Comparison of ENCODE assay signal across 8 cellular contexts in the genomic region with DNA sequence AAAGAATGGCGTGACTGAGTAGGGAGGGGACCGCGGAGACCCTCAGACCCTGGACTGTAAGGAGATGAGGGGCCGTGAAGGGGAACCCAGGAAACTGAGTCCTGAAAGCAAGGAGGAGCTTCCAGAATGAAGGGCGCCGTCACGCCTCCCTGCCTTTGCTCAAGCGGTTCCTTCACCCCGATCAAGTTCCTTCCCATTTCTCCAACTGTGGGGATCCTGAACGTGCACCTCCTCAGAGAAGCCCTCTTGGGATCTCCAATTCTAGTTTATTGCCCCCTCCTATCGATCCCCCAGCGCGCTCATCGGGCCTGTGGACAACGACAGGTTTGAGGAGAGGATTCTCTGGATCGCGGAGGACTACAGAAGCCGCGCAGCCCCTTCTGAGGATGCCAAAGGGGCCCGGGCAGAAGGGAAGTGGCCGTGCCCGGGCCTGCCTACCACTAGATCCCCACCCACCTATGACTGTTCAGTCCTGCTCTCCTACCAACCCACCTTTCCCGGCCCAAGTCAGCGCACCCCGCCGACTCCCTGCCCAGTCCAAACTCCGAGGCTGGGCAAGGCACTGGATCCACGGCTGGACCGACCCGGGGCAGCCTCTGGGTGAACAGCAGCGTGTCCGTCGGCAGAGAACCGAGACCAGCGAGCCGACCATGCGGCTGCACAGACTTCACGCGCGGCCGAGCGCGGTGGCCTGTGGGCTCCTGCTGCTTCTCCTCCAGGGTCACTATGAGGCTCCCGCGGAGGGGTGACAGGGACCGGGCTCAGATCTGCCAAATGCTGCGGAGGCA. TPM values are rescaled to one million over a fixed set of nuclear protein-coding genes. Genes with fewer than 3 reads are reported as not detected.
DNase-seq lines count a peak whose midpoint lies in the region; ATAC-seq, FAIRE-seq and TF ChIP-seq lines count a peak whose summit lies in the region.

No MANE protein-coding gene starts in this region.

- H3K36me3 Mint-ChIP-seq in MCF 10A (ENCODE audit: insufficient read depth, unreplicated experiment): peaks cover 9% of the 10 kb centered on the region

- no peak for DNase-seq in A549 (ENCODE audit: low read depth in 1 of 2, low spot score in 1 of 2)
- DNase-seq in HL-60 (ENCODE audit: low read depth in 1 of 2, low spot score in 1 of 2): no peak
- DNase-seq in MCF 10A (ENCODE audit: unreplicated experiment): no peak
- DNase-seq in lung (ENCODE audit: low spot score): no peak
- no peak for DNase-seq in HEK293T (ENCODE audit: extremely low spot score)
- DNase-seq in NOMO-1 treated with DMSO at 0.1 percent for 48 hours (lab: John Stamatoyannopoulos, UW; ENCODE audit: unreplicated experiment): no peak
- no peak for DNase-seq in GM20000 (ENCODE audit: low spot score)

- H3K4me3 Mint-ChIP-seq in MCF 10A (ENCODE audit: unreplicated experiment): peak overlapping the region; percentile 68

- peaks cover 5% of the 10 kb centered on the region; the same call in 1 of the 3 replicates for H3K4me1 ChIP-seq in A549
- H3K4me1 ChIP-seq in lung (ENCODE audit: control insufficient read depth in 2 of 2, insufficient read depth in 2 of 2, low read length in 2 of 2): peaks cover 0 to 6% of the 10 kb centered on the region in 2 donors

- no peaks in the 10 kb centered on the region for H3K27me3 Mint-ChIP-seq in MCF 10A (ENCODE audit: insufficient read depth, unreplicated experiment)

- no peaks in the 10 kb centered on the region for H3K9me3 Mint-ChIP-seq in MCF 10A (ENCODE audit: unreplicated experiment)

- peaks cover 8% of the 10 kb centered on the region; the same call in 1 of the 3 replicates for H3K9me3 ChIP-seq in A549
- no peaks in the 10 kb centered on the region for H3K9me3 ChIP-seq in lung (ENCODE audit: control insufficient read depth in 2 of 2, insufficient read depth in 1 of 2, low read length in 1 of 2)

- H3K4me3 ChIP-seq in A549 (no peak overlapping the region; the same call in 2 of the 3 replicates), HL-60 (replicated peaks; ENCODE audit: insufficient read depth, low read length) (peak overlapping the region; percentile 22), lung (peak overlapping the region; percentile 6)

- POLR2A ChIA-PET in A549 (lab: Yijun Ruan, JAX) (no interaction called here), MCF 10A (lab: Yijun Ruan, JAX) (interaction anchor here (0.7 to 3.0 kb wide), 7 partner anchors 14 to 533 kb away, joined by 3 to 20 read pairs (median 4); partner anchors contain the start of genes ATP6V0D1 and CIAO2B), HEK293T (lab: Yijun Ruan, JAX) (interaction anchor here (0.6 kb wide), 1 partner anchor 10 kb away, joined by 4 read pairs; no protein-coding TSS in a partner anchor)

- WGBS in A549 (ENCODE audit: missing lambda C conversion rate): 68% methylated on average over 42 of the region's 47 CpGs
- WGBS in lung, 2 donors: 2% methylated on average over 41 to 44 of the region's 47 CpGs

- TF ChIP-seq RAD21 in A549 (conservative IDR thresholded peaks at IDR 0.05 in 1 of 2, IDR thresholded peaks at IDR 0.05 in 1 of 2): no peak

- TF ChIP-seq EP300 in A549 (IDR thresholded peaks at IDR 0.05): no peak

- TF ChIP-seq POLR2A in A549 (IDR thresholded peaks at IDR 0.05; ENCODE audit: low read length): no peak

- H3K36me3 ChIP-seq in lung (ENCODE audit: control insufficient read depth in 2 of 2, insufficient read depth in 2 of 2, low read length in 2 of 2): peaks cover 7 to 9% of the 10 kb centered on the region in 2 donors

- H3K27ac ChIP-seq in A549: no peak overlapping the region
- H3K27ac ChIP-seq in HL-60 (replicated peaks): no peak overlapping the region
- H3K27ac ChIP-seq in lung (ENCODE audit: low read depth in 1 of 2, low read length in 1 of 2): no peak overlapping the region

- peaks cover 28% of the 10 kb centered on the region for H3K27me3 ChIP-seq in HL-60 (ENCODE audit: insufficient read depth, poor library complexity, severe bottlenecking)
- no peaks in the 10 kb centered on the region for H3K27me3 ChIP-seq in lung (ENCODE audit: control insufficient read depth, insufficient read depth)

- ATAC-seq in A549: peak in 1 of 2 experiments; percentile 9; a peak in 1 of 6 replicates
- peak; percentile 24 for ATAC-seq in lung (ENCODE audit: insufficient read depth, low FRiP score)
- ATAC-seq in HG02884 (IDR thresholded peaks at IDR 0.05; ENCODE audit: unreplicated experiment): no peak

- peaks cover 21% of the 10 kb centered on the region for H3K4me1 Mint-ChIP-seq in MCF 10A (ENCODE audit: insufficient read depth, unreplicated experiment)

- peak overlapping the region; percentile 75 for H3K4me2 ChIP-seq in A549

- CTCF ChIA-PET in A549 (lab: Yijun Ruan, JAX) (interaction anchor here (0.7 to 2.8 kb wide), 18 partner anchors 9 to 249 kb away, joined by 3 to 13 read pairs (median 3); no protein-coding TSS in a partner anchor), MCF 10A (lab: Yijun Ruan, JAX) (interaction anchor here (0.7 to 7.0 kb wide), 4 partner anchors 11 to 89 kb away, joined by 3 to 66 read pairs (median 4); no protein-coding TSS in a partner anchor), HEK293T (lab: Yijun Ruan, JAX) (interaction anchor here (0.6 kb wide), 1 partner anchor 1125 kb away, joined by 4 read pairs; no protein-coding TSS in a partner anchor)

- H3K27ac Mint-ChIP-seq in MCF 10A (ENCODE audit: low read depth, unreplicated experiment): no peak overlapping the region

- FAIRE-seq in A549 (lab: Jason Lieb, UNC): no peak

- TF ChIP-seq CTCF in A549 (IDR thresholded peaks at IDR 0.05) (no peak), HL-60 (IDR thresholded peaks at IDR 0.05; ENCODE audit: insufficient read depth, low read length) (no peak), MCF 10A (IDR thresholded peaks at IDR 0.05; ENCODE audit: unreplicated experiment) (no peak), lung (IDR thresholded peaks at IDR 0.05; ENCODE audit: control extremely low read depth, extremely low read depth) (no peak), GM20000 (IDR thresholded peaks at IDR 0.05; ENCODE audit: extremely low read depth, missing control alignments) (no peak)

- intact Hi-C loops in MCF 10A (cut with micrococcal nuclease): no loop called here

- BruUV-seq in MCF 10A (replicated peaks; lab: Mats Ljungman, UMichigan): no TSS peak

TF ChIP-seq in A549, 52 proteins besides CTCF, POLR2A, EP300 and RAD21 (continues in another document):
- TF ChIP-seq ZNF302 (CRISPR knock-in tag; IDR thresholded peaks at IDR 0.05) (no peak), RARB (CRISPR knock-in tag; IDR thresholded peaks at IDR 0.05) (no peak)

TF ChIP-seq in HEK293T, 16 proteins besides CTCF, POLR2A, EP300 and RAD21 (continues in another document):
- TF ChIP-seq FOXM1 (IDR thresholded peaks at IDR 0.05; ENCODE audit: borderline replicate concordance): no peak
- no peak for TF ChIP-seq L3MBTL2 (conservative IDR thresholded peaks at IDR 0.05)
- TF ChIP-seq SUZ12 (IDR thresholded peaks at IDR 0.05): no peak
- no peak for TF ChIP-seq SP1 (IDR thresholded peaks at IDR 0.05)
- no peak for TF ChIP-seq LEF1 (IDR thresholded peaks at IDR 0.05; ENCODE audit: borderline replicate concordance)
- TF ChIP-seq ELF4 (IDR thresholded peaks at IDR 0.05): no peak
- no peak for TF ChIP-seq HDGF (IDR thresholded peaks at IDR 0.05; ENCODE audit: borderline replicate concordance)
- no peak for TF ChIP-seq CTBP1 (IDR thresholded peaks at IDR 0.05; ENCODE audit: borderline replicate concordance)
- TF ChIP-seq ARNT (IDR thresholded peaks at IDR 0.05): no peak
- TF ChIP-seq BHLHE40 (IDR thresholded peaks at IDR 0.05; ENCODE audit: borderline replicate concordance): no peak

RNA-seq across cellular contexts. Expression of gene CES3, which starts 12.8 kb away (rescaled TPM):
- polyA plus RNA-seq in A549 (2011; rRNA removed): 3.8 and 4.1 TPM in 2 replicates
- 2.5 and 2.6 TPM in 2 replicates for polyA plus RNA-seq in A549 (2012; cell fraction: cytosol; rRNA removed)
- 21.4 TPM in 2 replicates for polyA plus RNA-seq in A549 (2012; cell fraction: nucleus; rRNA removed)
- 2.1 to 2.7 TPM (median 2.3 TPM) in 3 replicates for polyA plus RNA-seq in A549 (2017; fragmentation: RNase III; extraction: RNeasy Plus Mini Kit Qiagen cat#74134 plus additional on column Dnase treatment)
- 7.5 and 9.2 TPM in 2 replicates for polyA minus RNA-seq in A549 (2011; rRNA and poly(A)+ RNA removed)
- 0.52 and 0.65 TPM in 2 replicates for total RNA-seq in MCF 10A (2022)
- total RNA-seq in lung: 1 to 10 TPM in 1 of 2 donors, under 1 TPM in 1; 0.57 to 2.6 TPM
- polyA plus RNA-seq in lung: under 1 TPM; 0.85 to 0.96 TPM

RNA-seq across cellular contexts. Expression of gene CES2, which starts 12.9 kb away (rescaled TPM):
- polyA plus RNA-seq in A549 (2011; rRNA removed) (19.4 and 20.4 TPM in 2 replicates), A549 (2017; fragmentation: RNase III; extraction: RNeasy Plus Mini Kit Qiagen cat#74134 plus additional on column Dnase treatment) (19.9 to 22.0 TPM (median 20.3 TPM) in 3 replicates), lung (10 to 100 TPM; 26.0 to 26.3 TPM)
- polyA plus RNA-seq in A549 (2012; cell fraction: cytosol; rRNA removed): 13.6 and 19.6 TPM in 2 replicates
- polyA plus RNA-seq in A549 (2012; cell fraction: nucleus; rRNA removed): 23.0 and 26.3 TPM in 2 replicates
- 29.4 and 33.2 TPM in 2 replicates for polyA minus RNA-seq in A549 (2011; rRNA and poly(A)+ RNA removed)
- total RNA-seq in MCF 10A (2022) (65.7 and 68.7 TPM in 2 replicates), lung (10 to 100 TPM; 24.6 to 51.0 TPM)

RNA-seq across cellular contexts. Expression of gene CIAO2B, which starts 14.0 kb away (rescaled TPM):
- polyA plus RNA-seq in A549 (2011; rRNA removed) (140 and 168 TPM in 2 replicates), A549 (2017; fragmentation: RNase III; extraction: RNeasy Plus Mini Kit Qiagen cat#74134 plus additional on column Dnase treatment) (134 to 148 TPM (median 144 TPM) in 3 replicates), lung (100 to 1,000 TPM; 238 to 257 TPM)
- polyA plus RNA-seq in A549 (2012; cell fraction: cytosol; rRNA removed): 468 and 497 TPM in 2 replicates
- 286 and 317 TPM in 2 replicates for polyA plus RNA-seq in A549 (2012; cell fraction: nucleus; rRNA removed)
- polyA minus RNA-seq in A549 (2011; rRNA and poly(A)+ RNA removed): 134 and 178 TPM in 2 replicates
- total RNA-seq in MCF 10A (2022) (133 and 159 TPM in 2 replicates), lung (10 to 100 TPM; 48.8 to 79.7 TPM)

RNA-seq across cellular contexts. Expression of gene RRAD, which starts 22.9 kb away (rescaled TPM):
- 0.46 and 0.75 TPM in 2 replicates for polyA plus RNA-seq in A549 (2011; rRNA removed)
- polyA plus RNA-seq in A549 (2012; cell fraction: cytosol; rRNA removed): 7.9 and 9.7 TPM in 2 replicates
- 26.7 and 27.1 TPM in 2 replicates for polyA plus RNA-seq in A549 (2012; cell fraction: nucleus; rRNA removed)
- polyA plus RNA-seq in A549 (2017; fragmentation: RNase III; extraction: RNeasy Plus Mini Kit Qiagen cat#74134 plus additional on column Dnase treatment): 2.2 to 4.7 TPM (median 3.4 TPM) in 3 replicates
- 0.15 and 0.54 TPM in 2 replicates for polyA minus RNA-seq in A549 (2011; rRNA and poly(A)+ RNA removed)
- 0.29 TPM in 1 of 2 replicates, not detected in the other for total RNA-seq in MCF 10A (2022)
- total RNA-seq in lung: 10 to 100 TPM; 35.4 to 36.0 TPM
- 10 to 100 TPM; 31.8 to 42.3 TPM for polyA plus RNA-seq in lung

RNA-seq across cellular contexts. Expression of gene CDH16, which starts 29.5 kb away (rescaled TPM):
- polyA plus RNA-seq in A549 (2011; rRNA removed) (0.18 and 0.37 TPM in 2 replicates), A549 (2017; fragmentation: RNase III; extraction: RNeasy Plus Mini Kit Qiagen cat#74134 plus additional on column Dnase treatment) (0.24 to 0.25 TPM (median 0.25 TPM) in 3 replicates), lung (under 1 TPM in 1 of 2 donors, not detected in 1; 0.25 TPM)
- polyA plus RNA-seq in A549 (2012; cell fraction: cytosol; rRNA removed): 0.08 and 0.09 TPM in 2 replicates
- 0.20 and 0.46 TPM in 2 replicates for polyA plus RNA-seq in A549 (2012; cell fraction: nucleus; rRNA removed)
- polyA minus RNA-seq in A549 (2011; rRNA and poly(A)+ RNA removed): 0.49 and 0.54 TPM in 2 replicates
- total RNA-seq in MCF 10A (2022) (0.25 TPM in 1 of 2 replicates, not detected in the other), lung (1 to 10 TPM in 1 of 2 donors, under 1 TPM in 1; 0.64 to 1.7 TPM)
